22 cellular contexts compared by ENCODE assay signal in genomic region chr17:33091271-33091670, GRCh38.
A peak's percentile ranks its signal among the peaks of the same experiment; 100 is the strongest.
DNase-seq lines count a peak whose midpoint lies in the region; ATAC-seq, FAIRE-seq and TF ChIP-seq lines count a peak whose summit lies in the region.
"Had no signal": no experiment of that assay in that cellular context is flagged by ENCODE, and none has a peak within 500 bp of the region (broad histone marks: within the 10 kb centered on the region; RNA-seq: fewer than 3 reads in every experiment).

No MANE protein-coding gene starts in this region.

- no peaks in the 10 kb centered on the region for H4K20me1 ChIP-seq in astrocyte (ENCODE audit: insufficient read depth, low read length)

- H3K4me3 ChIP-seq in astrocyte (ENCODE audit: insufficient read depth, low read depth, low read length): no peak overlapping the region
- H3K4me3 ChIP-seq: A549, K562, PC-9 had no signal

- H3K9ac ChIP-seq in astrocyte (ENCODE audit: low read length): no peak overlapping the region
- H3K9ac ChIP-seq: SK-N-SH had no signal

- TF ChIP-seq CTCF in astrocyte (IDR thresholded peaks at IDR 0.05; ENCODE audit: insufficient read depth, low read depth, low read length) (no peak), foreskin keratinocyte (conservative IDR thresholded peaks at IDR 0.05) (peak; percentile 9), progenitor cell of endocrine pancreas (IDR thresholded peaks at IDR 0.05; ENCODE audit: unreplicated experiment) (no peak)

- H3K4me3 Mint-ChIP-seq in astrocyte (ENCODE audit: unreplicated experiment) (no peak overlapping the region), progenitor cell of endocrine pancreas (ENCODE audit: low read depth) (no peak overlapping the region)
- H3K4me3 Mint-ChIP-seq: CD4-positive, CD25-positive, alpha-beta regulatory T cell had no signal

- H3K9me3 Mint-ChIP-seq in astrocyte (ENCODE audit: unreplicated experiment) (no peaks in the 10 kb centered on the region), progenitor cell of endocrine pancreas (ENCODE audit: low read depth) (no peaks in the 10 kb centered on the region)

- H3K4me1 ChIP-seq in astrocyte (ENCODE audit: insufficient read depth, low read length) (no peaks in the 10 kb centered on the region), foreskin keratinocyte (peaks cover 4% of the 10 kb centered on the region)

- H3K27ac Mint-ChIP-seq in astrocyte (ENCODE audit: unreplicated experiment): peak overlapping the region; percentile 37
- H3K27ac Mint-ChIP-seq in progenitor cell of endocrine pancreas: no peak overlapping the region
- H3K27ac Mint-ChIP-seq: CD4-positive, CD25-positive, alpha-beta regulatory T cell had no signal

- DNase-seq in M059J (ENCODE audit: low read depth): peak; percentile 46
- DNase-seq in astrocyte (ENCODE audit: low read depth): peak; percentile 50
- peak; percentile 86 to 92 for DNase-seq in foreskin keratinocyte
- DNase-seq in superior temporal gyrus (ENCODE audit: extremely low spot score): peak; percentile 40
- no peak for DNase-seq in progenitor cell of endocrine pancreas (ENCODE audit: low spot score, unreplicated experiment)
- DNase-seq in OCI-M1 (lab: John Stamatoyannopoulos, UW): no peak
- DNase-seq: CD4-positive, CD25-positive, alpha-beta regulatory T cell; EL; GF-D8; NCI-H1092 treated with DMSO at 0.1 percent for 48 hours; NCI-H146; NCI-H2029; NCI-H345; NCI-H524 treated with DMSO at 0.1 percent for 48 hours; PC-9; RPMI8226; SIG-M5; SK-N-SH had no signal

- peaks cover 60% of the 10 kb centered on the region for H3K27me3 Mint-ChIP-seq in astrocyte (ENCODE audit: low read depth, unreplicated experiment)
- peaks cover 43% of the 10 kb centered on the region for H3K27me3 Mint-ChIP-seq in progenitor cell of endocrine pancreas

- ATAC-seq in foreskin keratinocyte (peak; percentile 80), GM18519 (IDR thresholded peaks at IDR 0.05; ENCODE audit: low FRiP score, unreplicated experiment) (no peak)
- ATAC-seq: A549, K562 had no signal

- peaks cover 6% of the 10 kb centered on the region for H3K4me1 Mint-ChIP-seq in astrocyte (ENCODE audit: low read depth, unreplicated experiment)
- peaks cover 7% of the 10 kb centered on the region for H3K4me1 Mint-ChIP-seq in progenitor cell of endocrine pancreas (ENCODE audit: low read depth)
- H3K4me1 Mint-ChIP-seq: CD4-positive, CD25-positive, alpha-beta regulatory T cell had no signal

- no peak overlapping the region for H3K4me2 ChIP-seq in astrocyte (ENCODE audit: low read length)
- H3K4me2 ChIP-seq: A549, PC-9, SK-N-SH had no signal

- H3K9me3 ChIP-seq in astrocyte (ENCODE audit: insufficient read depth, low read depth, low read length): no peaks in the 10 kb centered on the region
- H3K9me3 ChIP-seq: A549, SK-N-SH had no signal

- no peak overlapping the region for H3K27ac ChIP-seq in astrocyte (ENCODE audit: low read depth, low read length)
- H3K27ac ChIP-seq in foreskin keratinocyte: peak overlapping the region; percentile 27
- H3K27ac ChIP-seq: A549, PC-9 had no signal

- H3K36me3 Mint-ChIP-seq in astrocyte (ENCODE audit: low read depth, unreplicated experiment) (no peaks in the 10 kb centered on the region), progenitor cell of endocrine pancreas (ENCODE audit: insufficient read depth) (no peaks in the 10 kb centered on the region)
- H3K36me3 Mint-ChIP-seq: CD4-positive, CD25-positive, alpha-beta regulatory T cell had no signal

- no peak overlapping the region for H2AFZ ChIP-seq in astrocyte (ENCODE audit: low read depth, low read length)
- H2AFZ ChIP-seq: PC-9 had no signal

- H3K27me3 ChIP-seq in astrocyte (ENCODE audit: insufficient read depth, low read length) (peaks cover 2% of the 10 kb centered on the region), foreskin keratinocyte (peaks cover 10% of the 10 kb centered on the region)

- FAIRE-seq in astrocyte (lab: Jason Lieb, UNC): no peak
- FAIRE-seq: A549, H54, K562 had no signal

- no peaks in the 10 kb centered on the region for H3K79me2 ChIP-seq in astrocyte (ENCODE audit: insufficient read depth, low read length)

- H3K36me3 ChIP-seq in astrocyte (ENCODE audit: insufficient read depth, low read length): no peaks in the 10 kb centered on the region

Comparison
In these comparisons a context has a peak if more than half of its experiments do, and no peak if none do; other contexts are left out.
1. DNase-seq: peak in M059J (single experiment), astrocyte (single experiment), foreskin keratinocyte (2 of 2) and superior temporal gyrus (single experiment); none in progenitor cell of endocrine pancreas (single experiment) and OCI-M1 (single experiment).